Comparison of ENCODE assay signal across 6 cellular contexts in genomic region chr7:143536455-143536854, GRCh38. TPM values are rescaled to one million over a fixed set of nuclear protein-coding genes. Genes with fewer than 3 reads are reported as not detected.
"Had no signal": no experiment of that assay in that cellular context is flagged by ENCODE, and none has a peak within 500 bp of the region (broad histone marks: within the 10 kb centered on the region; RNA-seq: fewer than 3 reads in every experiment).

No MANE protein-coding gene starts in this region.

RNA-seq across cellular contexts. Expression of gene CTAGE15, which starts 35.1 kb away (rescaled TPM):
- total RNA-seq: GM23248, H4 had no signal
- polyA plus RNA-seq: GM23248, GM23338 had no signal

RNA-seq across cellular contexts. Expression of gene TAS2R41, which starts 58.8 kb away (rescaled TPM):
- total RNA-seq: GM23248, H1, H4, H9, HFFc6 had no signal
- polyA plus RNA-seq: GM23248, GM23338 had no signal
